Comparison of ENCODE assay signal across 16 cellular contexts in genomic region chr3:50221051-50221412, GRCh38. TPM values are rescaled to one million over a fixed set of nuclear protein-coding genes. Genes with fewer than 3 reads are reported as not detected.
DNase-seq lines count a peak whose midpoint lies in the region; ATAC-seq, FAIRE-seq and TF ChIP-seq lines count a peak whose summit lies in the region.
"Had no signal": no experiment of that assay in that cellular context is flagged by ENCODE, and none has a peak within 500 bp of the region (broad histone marks: within the 10 kb centered on the region; RNA-seq: fewer than 3 reads in every experiment).

No MANE protein-coding gene starts in this region.

- RAD21 ChIA-PET in GM12878 (lab: Charles Lee; ENCODE audit: unreplicated experiment): interaction anchor here (1.0 to 3.2 kb wide), 2 partner anchors 26 to 51 kb away, joined by 3 to 14 read pairs; no protein-coding TSS in a partner anchor

- H3K79me2 ChIP-seq in DOHH2 (ENCODE audit: control insufficient read depth, low read length): no peaks in the 10 kb centered on the region
- no peaks in the 10 kb centered on the region for H3K79me2 ChIP-seq in GM12878 (ENCODE audit: control insufficient read depth, insufficient read depth, low read length)

- H3K4me1 ChIP-seq in DOHH2 (ENCODE audit: control insufficient read depth, low read length) (peaks cover 17% of the 10 kb centered on the region), GM12878 (ENCODE audit: control insufficient read depth, insufficient read depth, low read length) (peaks cover 3% of the 10 kb centered on the region; the same call in 1 of the 2 replicates), liver (ENCODE audit: control insufficient read depth in 4 of 4, insufficient read depth in 4 of 4, low read length in 3 of 4) (peaks cover 4 to 53% (median 38%) of the 10 kb centered on the region in 4 donors)

- H3K9me3 ChIP-seq in DOHH2 (ENCODE audit: control insufficient read depth, insufficient read depth, low read length): no peaks in the 10 kb centered on the region
- H3K9me3 ChIP-seq in KOPT-K1 (ENCODE audit: insufficient read depth, low read length, poor library complexity, severe bottlenecking): no peaks in the 10 kb centered on the region
- H3K9me3 ChIP-seq in GM12878 (replicated peaks; ENCODE audit: control insufficient read depth, insufficient read depth, low read length): no peaks in the 10 kb centered on the region
- no peaks in the 10 kb centered on the region for H3K9me3 ChIP-seq in liver (ENCODE audit: control insufficient read depth in 4 of 4, low read length in 3 of 4)
- H3K9me3 ChIP-seq: SJSA1 had no signal

- no peaks in the 10 kb centered on the region for H3K27me3 Mint-ChIP-seq in activated CD4-positive, alpha-beta memory T cell treated with anti-CD3 and anti-CD28 coated beads for 36 hours

- no peaks in the 10 kb centered on the region for H3K9me2 ChIP-seq in DOHH2 (replicated peaks; ENCODE audit: control insufficient read depth, low read length)

- intact Hi-C loops in GM12878 (cut with micrococcal nuclease; ENCODE audit: unreplicated experiment): no loop called here
- intact Hi-C loops in activated CD4-positive, alpha-beta memory T cell treated with anti-CD3 and anti-CD28 coated beads for 36 hours (cut with micrococcal nuclease): no loop called here

- H3K36me3 ChIP-seq in DOHH2 (ENCODE audit: control insufficient read depth, low read length) (no peaks in the 10 kb centered on the region), KOPT-K1 (ENCODE audit: insufficient read depth, low read length) (no peaks in the 10 kb centered on the region), GM12878 (ENCODE audit: control insufficient read depth in 2 of 2, insufficient read depth in 2 of 2, low read length in 1 of 2) (no peaks in the 10 kb centered on the region), liver (ENCODE audit: control insufficient read depth in 4 of 4, insufficient read depth in 3 of 4, low read depth in 1 of 4, low read length in 3 of 4) (peaks cover 6 to 13% (median 11%) of the 10 kb centered on the region in 4 donors)
- H3K36me3 ChIP-seq: SJSA1 had no signal

- 0 out of 2 replicates have a peak overlapping the region, but pooled peaks have one; percentile 51 for H2AFZ ChIP-seq in GM12878 (ENCODE audit: control insufficient read depth, low read depth, low read length)
- H2AFZ ChIP-seq: PC-9 had no signal

- H3K27ac ChIP-seq in DOHH2 (ENCODE audit: low read depth, low read length) (no peak overlapping the region), KOPT-K1 (ENCODE audit: low read depth, low read length, poor library complexity, severe bottlenecking) (peak overlapping the region; percentile 94), GM12878 (ENCODE audit: control insufficient read depth, insufficient read depth) (no peak overlapping the region), liver (ENCODE audit: low read depth in 1 of 2, low read length in 2 of 2) (peak overlapping the region; percentile 49 to 78)
- H3K27ac ChIP-seq: PC-9, SJSA1 had no signal

- no peak for TF ChIP-seq POLR2A in GM12878 (IDR thresholded peaks at IDR 0.05; ENCODE audit: low read depth, low read length)

- no peaks in the 10 kb centered on the region for H3K9me3 Mint-ChIP-seq in activated CD4-positive, alpha-beta memory T cell treated with anti-CD3 and anti-CD28 coated beads for 36 hours
- H3K9me3 Mint-ChIP-seq: CD8-positive, alpha-beta memory T cell had no signal

- peaks cover 3% of the 10 kb centered on the region for H3K4me1 Mint-ChIP-seq in activated CD4-positive, alpha-beta memory T cell treated with anti-CD3 and anti-CD28 coated beads for 36 hours (ENCODE audit: low read depth)

- CTCF ChIA-PET in GM12878 (lab: Yijun Ruan, JAX): interaction anchor here (0.5 to 3.3 kb wide), 8 partner anchors 22 to 252 kb away, joined by 3 to 25 read pairs (median 4); no protein-coding TSS in a partner anchor
- CTCF ChIA-PET in activated CD4-positive, alpha-beta memory T cell treated with anti-CD3 and anti-CD28 coated beads for 36 hours (lab: Charles Lee): interaction anchor here (0.6 to 8.9 kb wide), 6 partner anchors 16 to 51 kb away, joined by 3 to 68 read pairs (median 6); partner anchors contain the start of gene GNAT1

- H3K4me2 ChIP-seq in DOHH2 (ENCODE audit: low read length) (peak overlapping the region; percentile 50), GM12878 (ENCODE audit: control insufficient read depth, insufficient read depth) (no peak overlapping the region)
- H3K4me2 ChIP-seq: PC-9 had no signal

- H3K27me3 ChIP-seq in DOHH2 (ENCODE audit: control insufficient read depth, low read length) (peaks cover 5% of the 10 kb centered on the region; the same call in 1 of the 2 replicates), GM12878 (replicated peaks in 1 of 2; ENCODE audit: control insufficient read depth in 2 of 2, insufficient read depth in 2 of 2, low read length in 1 of 2) (no peaks in the 10 kb centered on the region; a peak in 2 of 4 replicates), liver (ENCODE audit: control insufficient read depth in 4 of 4, insufficient read depth in 4 of 4, low read length in 3 of 4) (no peaks in the 10 kb centered on the region)
- H3K27me3 ChIP-seq: SJSA1 had no signal

- no peak for TF ChIP-seq EP300 in GM12878 (IDR thresholded peaks at IDR 0.05; ENCODE audit: borderline replicate concordance in 1 of 2, control insufficient read depth in 1 of 2, low read depth in 2 of 2, low read length in 2 of 2)

- SMC1A ChIA-PET in GM12878 (lab: Charles Lee; ENCODE audit: uncharacterized antibody, unreplicated experiment): interaction anchor here (1.1 kb wide), 2 partner anchors 15 to 26 kb away, joined by 3 to 4 read pairs; partner anchors contain the start of gene GNAI2

- no peak overlapping the region for H3K4me3 ChIP-seq in DOHH2 (ENCODE audit: low read length)
- no peak overlapping the region for H3K4me3 ChIP-seq in GM12878
- H3K4me3 ChIP-seq in liver (ENCODE audit: low read depth in 1 of 3, low read length in 3 of 3): no peak overlapping the region
- H3K4me3 ChIP-seq: K562, PC-9, SJSA1 had no signal

- H3F3A ChIP-seq in DOHH2 (ENCODE audit: control insufficient read depth, insufficient read depth): no peaks in the 10 kb centered on the region

- no peaks in the 10 kb centered on the region for H4K20me1 ChIP-seq in DOHH2 (ENCODE audit: control insufficient read depth, insufficient read depth, low read depth, low read length)
- H4K20me1 ChIP-seq in GM12878 (ENCODE audit: control insufficient read depth, insufficient read depth): no peaks in the 10 kb centered on the region

- TF ChIP-seq CTCF in DOHH2 (IDR thresholded peaks at IDR 0.05; ENCODE audit: low read depth, low read length, poor library complexity, severe bottlenecking) (no peak), GM12878 (IDR thresholded peaks at IDR 0.05 in 2 of 3, conservative IDR thresholded peaks at IDR 0.05 in 1 of 3; ENCODE audit: control insufficient read depth in 2 of 3, extremely low read depth in 1 of 3, insufficient read depth in 1 of 3, low read depth in 3 of 3, low read length in 3 of 3) (no peak), liver (IDR thresholded peaks at IDR 0.05; ENCODE audit: low read depth, low read length, missing input control) (no peak)

- no peak for FAIRE-seq in GM12878 (lab: Jason Lieb, UNC)
- FAIRE-seq: K562 had no signal

- no peaks in the 10 kb centered on the region for H3K36me3 Mint-ChIP-seq in activated CD4-positive, alpha-beta memory T cell treated with anti-CD3 and anti-CD28 coated beads for 36 hours
- H3K36me3 Mint-ChIP-seq: CD8-positive, alpha-beta memory T cell had no signal

- no peak overlapping the region for H3K27ac Mint-ChIP-seq in activated CD4-positive, alpha-beta memory T cell treated with anti-CD3 and anti-CD28 coated beads for 36 hours
- H3K27ac Mint-ChIP-seq: CD8-positive, alpha-beta memory T cell had no signal

- POLR2A ChIA-PET in GM12878 (lab: Charles Lee): interaction anchor here (0.5 to 0.9 kb wide), 3 partner anchors 26 to 85 kb away, joined by 3 to 5 read pairs (median 3); no protein-coding TSS in a partner anchor
- POLR2A ChIA-PET in activated CD4-positive, alpha-beta memory T cell treated with anti-CD3 and anti-CD28 coated beads for 36 hours (lab: Charles Lee): no interaction called here

- in situ Hi-C loops in GM12878 (cut with MboI): no loop called here

- BruUV-seq in GM12878 (replicated peaks; lab: Mats Ljungman, UMichigan): no TSS peak

- H3K4me3 Mint-ChIP-seq in activated CD4-positive, alpha-beta memory T cell treated with anti-CD3 and anti-CD28 coated beads for 36 hours: no peak overlapping the region
- H3K4me3 Mint-ChIP-seq: CD8-positive, alpha-beta memory T cell had no signal

- TF ChIP-seq RAD21 in GM12878 (IDR thresholded peaks at IDR 0.05; ENCODE audit: insufficient read depth, low read depth, low read length): no peak
- no peak for TF ChIP-seq RAD21 in liver (IDR thresholded peaks at IDR 0.05)

- DNase-seq in GM12878 (ENCODE audit: low read depth, low spot score): no peak
- no peak for DNase-seq in NK-92 (lab: John Stamatoyannopoulos, UW; ENCODE audit: unreplicated experiment)
- no peak for DNase-seq in NCI-H146 (lab: John Stamatoyannopoulos, UW)
- no peak for DNase-seq in activated CD4-positive, alpha-beta memory T cell treated with anti-CD3 and anti-CD28 coated beads for 36 hours
- DNase-seq: CD8-positive, alpha-beta memory T cell; GOT3; NCI-H187; NCI-H2227 treated with DMSO at 0.1 percent for 48 hours; NCI-H510A treated with DMSO at 0.1 percent for 48 hours; NCI-H774; PC-9 had no signal

- peak; percentile 34; the same call in 2 of the 3 replicates for ATAC-seq in GM12878

- H3K9ac ChIP-seq in GM12878 (ENCODE audit: control insufficient read depth, insufficient read depth, low read length) (no peak overlapping the region), liver (ENCODE audit: low read depth in 1 of 2, low read length in 2 of 2) (no peak overlapping the region)

- WGBS in GM12878 (ENCODE audit: insufficient coverage, insufficient replicate concordance, low lambda C conversion rate, missing lambda C conversion rate): 23% methylated on average over 4 of the region's 4 CpGs
- 55% methylated on average over 4 of the region's 4 CpGs for WGBS in liver

RNA-seq across cellular contexts. Expression of gene GNAI2, which starts 15.0 kb away (rescaled TPM):
- 76.7 and 81.1 TPM in 2 replicates for total RNA-seq in GM12878 (2013; cell fraction: nucleolus; rRNA removed)
- total RNA-seq in GM12878 (2014; rRNA removed) (222 and 225 TPM in 2 replicates), GM12878 (2014; rRNA removed; fragmentation: Illumina TruSeq; extraction: Trizol) (108 and 120 TPM in 2 replicates), GM12878 (2021) (271 and 276 TPM in 2 replicates), liver (10 to 100 TPM; 58.3 to 65.0 TPM)
- polyA plus RNA-seq in GM12878 (2011; ENCODE audit: low read depth): 114 TPM
- polyA plus RNA-seq in GM12878 (2011; rRNA removed) (160 and 346 TPM in 2 replicates), GM12878 (2014; fragmentation: Illumina TruSeq; extraction: Trizol) (163 and 192 TPM in 2 replicates), GM12878 (2014; fragmentation: Nextera tagmentation; extraction: Ambion mirVana) (10 to 100 TPM in 1 of 2 experiments, 1 to 10 TPM in 1; 5.0 to 15.3 TPM), GM12878 (2014; rRNA removed) (257 and 287 TPM in 2 replicates), GM12878 (2016; fragmentation: Nextera tagmentation; extraction: Ambion mirVana) (100 to 1,000 TPM; 250 to 275 TPM), liver (10 to 100 TPM; 59.5 to 86.3 TPM)
- 449 and 513 TPM in 2 replicates for polyA plus RNA-seq in GM12878 (2011; cell fraction: cytosol; rRNA removed)
- polyA plus RNA-seq in GM12878 (2011; cell fraction: nucleus; rRNA removed): 325 and 326 TPM in 2 replicates
- 201 and 206 TPM in 2 replicates for polyA plus RNA-seq in GM12878 (2012)
- polyA minus RNA-seq in GM12878 (2011; rRNA and poly(A)+ RNA removed): 423 and 505 TPM in 2 replicates
- polyA minus RNA-seq in GM12878 (2011; cell fraction: cytosol; rRNA and poly(A)+ RNA removed): 100.0 and 111 TPM in 2 replicates
- polyA minus RNA-seq in GM12878 (2011; cell fraction: nucleus; rRNA and poly(A)+ RNA removed): 45.9 and 66.9 TPM in 2 replicates
- total RNA-seq in activated CD4-positive, alpha-beta memory T cell treated with anti-CD3 and anti-CD28 coated beads for 36 hours: 100 to 1,000 TPM; 346 to 349 TPM

RNA-seq across cellular contexts. Expression of gene SLC38A3, which starts 16.0 kb away (rescaled TPM):
- total RNA-seq in GM12878 (2013; cell fraction: nucleolus; rRNA removed): not detected in 2 replicates
- not detected in 2 replicates for total RNA-seq in GM12878 (2014; rRNA removed)
- total RNA-seq in GM12878 (2014; rRNA removed; fragmentation: Illumina TruSeq; extraction: Trizol): not detected in 2 replicates
- total RNA-seq in GM12878 (2021): 0.13 TPM in 1 of 2 replicates, not detected in the other
- not detected for polyA plus RNA-seq in GM12878 (2011; ENCODE audit: low read depth)
- 0.14 TPM in 1 of 2 replicates, not detected in the other for polyA plus RNA-seq in GM12878 (2011; rRNA removed)
- polyA plus RNA-seq in GM12878 (2011; cell fraction: cytosol; rRNA removed): 0.05 and 0.16 TPM in 2 replicates
- 0.18 and 1.5 TPM in 2 replicates for polyA plus RNA-seq in GM12878 (2011; cell fraction: nucleus; rRNA removed)
- not detected in 2 replicates for polyA plus RNA-seq in GM12878 (2012)
- not detected in 2 replicates for polyA plus RNA-seq in GM12878 (2014; fragmentation: Illumina TruSeq; extraction: Trizol)
- not detected for polyA plus RNA-seq in GM12878 (2014; fragmentation: Nextera tagmentation; extraction: Ambion mirVana)
- polyA plus RNA-seq in GM12878 (2014; rRNA removed): not detected in 2 replicates
- polyA plus RNA-seq in GM12878 (2016; fragmentation: Nextera tagmentation; extraction: Ambion mirVana): not detected
- 0.05 TPM in 1 of 2 replicates, not detected in the other for polyA minus RNA-seq in GM12878 (2011; rRNA and poly(A)+ RNA removed)
- polyA minus RNA-seq in GM12878 (2011; cell fraction: cytosol; rRNA and poly(A)+ RNA removed): not detected in 2 replicates
- polyA minus RNA-seq in GM12878 (2011; cell fraction: nucleus; rRNA and poly(A)+ RNA removed): not detected in 2 replicates
- 100 to 1,000 TPM in 1 of 2 donors, 10 to 100 TPM in 1; 98.1 to 166 TPM for total RNA-seq in liver
- 100 to 1,000 TPM; 114 to 180 TPM for polyA plus RNA-seq in liver
- total RNA-seq in activated CD4-positive, alpha-beta memory T cell treated with anti-CD3 and anti-CD28 coated beads for 36 hours: not detected
- total RNA-seq: CD8-positive, alpha-beta memory T cell; SJSA1 had no signal
- polyA plus RNA-seq: CD8-positive, alpha-beta memory T cell had no signal

RNA-seq across cellular contexts. Expression of gene GNAT1, which starts 29.6 kb away (rescaled TPM):
- total RNA-seq in GM12878 (2013; cell fraction: nucleolus; rRNA removed): not detected in 2 replicates
- not detected in 2 replicates for total RNA-seq in GM12878 (2014; rRNA removed)
- total RNA-seq in GM12878 (2014; rRNA removed; fragmentation: Illumina TruSeq; extraction: Trizol): not detected in 2 replicates
- not detected in 2 replicates for total RNA-seq in GM12878 (2021)
- polyA plus RNA-seq in GM12878 (2011; ENCODE audit: low read depth): not detected
- polyA plus RNA-seq in GM12878 (2011; rRNA removed): not detected in 2 replicates
- polyA plus RNA-seq in GM12878 (2011; cell fraction: cytosol; rRNA removed): not detected in 2 replicates
- not detected in 2 replicates for polyA plus RNA-seq in GM12878 (2011; cell fraction: nucleus; rRNA removed)
- not detected in 2 replicates for polyA plus RNA-seq in GM12878 (2012)
- polyA plus RNA-seq in GM12878 (2014; fragmentation: Illumina TruSeq; extraction: Trizol): not detected in 2 replicates
- not detected for polyA plus RNA-seq in GM12878 (2014; fragmentation: Nextera tagmentation; extraction: Ambion mirVana)
- polyA plus RNA-seq in GM12878 (2014; rRNA removed): not detected in 2 replicates
- polyA plus RNA-seq in GM12878 (2016; fragmentation: Nextera tagmentation; extraction: Ambion mirVana): not detected
- polyA minus RNA-seq in GM12878 (2011; rRNA and poly(A)+ RNA removed): not detected in 2 replicates
- not detected in 2 replicates for polyA minus RNA-seq in GM12878 (2011; cell fraction: cytosol; rRNA and poly(A)+ RNA removed)
- polyA minus RNA-seq in GM12878 (2011; cell fraction: nucleus; rRNA and poly(A)+ RNA removed): not detected in 2 replicates
- under 1 TPM in 1 of 2 donors, not detected in 1; 0.08 TPM for total RNA-seq in liver
- polyA plus RNA-seq in liver: not detected
- not detected for total RNA-seq in activated CD4-positive, alpha-beta memory T cell treated with anti-CD3 and anti-CD28 coated beads for 36 hours
- total RNA-seq: CD8-positive, alpha-beta memory T cell; K562; PC-9; SJSA1 had no signal
- polyA plus RNA-seq: CD8-positive, alpha-beta memory T cell; K562 had no signal

RNA-seq across cellular contexts. Expression of gene SEMA3B, which starts 47.9 kb away (rescaled TPM):
- total RNA-seq in GM12878 (2013; cell fraction: nucleolus; rRNA removed): 2.1 and 5.2 TPM in 2 replicates
- total RNA-seq in GM12878 (2014; rRNA removed) (0.11 and 0.16 TPM in 2 replicates), GM12878 (2014; rRNA removed; fragmentation: Illumina TruSeq; extraction: Trizol) (0.05 and 0.09 TPM in 2 replicates), GM12878 (2021) (0.59 and 0.74 TPM in 2 replicates), liver (1 to 10 TPM in 1 of 2 donors, under 1 TPM in 1; 0.56 to 1.5 TPM)
- not detected for polyA plus RNA-seq in GM12878 (2011; ENCODE audit: low read depth)
- polyA plus RNA-seq in GM12878 (2011; rRNA removed) (0.33 and 0.48 TPM in 2 replicates), GM12878 (2014; fragmentation: Illumina TruSeq; extraction: Trizol) (0.06 TPM in 1 of 2 replicates, not detected in the other), GM12878 (2014; fragmentation: Nextera tagmentation; extraction: Ambion mirVana) (not detected), GM12878 (2014; rRNA removed) (0.37 and 0.47 TPM in 2 replicates), GM12878 (2016; fragmentation: Nextera tagmentation; extraction: Ambion mirVana) (under 1 TPM; 0.09 to 0.16 TPM), liver (1 to 10 TPM in 1 of 2 donors, under 1 TPM in 1; 0.40 to 1.3 TPM)
- polyA plus RNA-seq in GM12878 (2011; cell fraction: cytosol; rRNA removed): 0.39 and 0.74 TPM in 2 replicates
- polyA plus RNA-seq in GM12878 (2011; cell fraction: nucleus; rRNA removed): 6.9 and 9.0 TPM in 2 replicates
- 0.90 and 1.2 TPM in 2 replicates for polyA plus RNA-seq in GM12878 (2012)
- 0.29 and 0.41 TPM in 2 replicates for polyA minus RNA-seq in GM12878 (2011; rRNA and poly(A)+ RNA removed)
- polyA minus RNA-seq in GM12878 (2011; cell fraction: cytosol; rRNA and poly(A)+ RNA removed): 4.5 and 7.3 TPM in 2 replicates
- polyA minus RNA-seq in GM12878 (2011; cell fraction: nucleus; rRNA and poly(A)+ RNA removed): 2.7 and 3.3 TPM in 2 replicates
- under 1 TPM; 0.86 to 0.97 TPM for total RNA-seq in activated CD4-positive, alpha-beta memory T cell treated with anti-CD3 and anti-CD28 coated beads for 36 hours
- polyA plus RNA-seq: CD8-positive, alpha-beta memory T cell had no signal

RNA-seq across cellular contexts. Expression of gene LSMEM2, which starts 57.9 kb away (rescaled TPM):
- not detected in 2 replicates for total RNA-seq in GM12878 (2013; cell fraction: nucleolus; rRNA removed)
- total RNA-seq in GM12878 (2014; rRNA removed) (not detected in 2 replicates), GM12878 (2014; rRNA removed; fragmentation: Illumina TruSeq; extraction: Trizol) (not detected in 2 replicates), GM12878 (2021) (not detected in 2 replicates), liver (under 1 TPM in 1 of 2 donors, not detected in 1; 0.08 TPM)
- not detected for polyA plus RNA-seq in GM12878 (2011; ENCODE audit: low read depth)
- polyA plus RNA-seq in GM12878 (2011; rRNA removed) (not detected in 2 replicates), GM12878 (2014; fragmentation: Illumina TruSeq; extraction: Trizol) (not detected in 2 replicates), GM12878 (2014; fragmentation: Nextera tagmentation; extraction: Ambion mirVana) (not detected), GM12878 (2014; rRNA removed) (not detected in 2 replicates), GM12878 (2016; fragmentation: Nextera tagmentation; extraction: Ambion mirVana) (under 1 TPM in 1 of 2 experiments, not detected in 1; 0.17 TPM), liver (under 1 TPM in 1 of 2 donors, not detected in 1; 0.03 TPM)
- polyA plus RNA-seq in GM12878 (2011; cell fraction: cytosol; rRNA removed): not detected in 2 replicates
- polyA plus RNA-seq in GM12878 (2011; cell fraction: nucleus; rRNA removed): not detected in 2 replicates
- 0.12 TPM in 1 of 2 replicates, not detected in the other for polyA plus RNA-seq in GM12878 (2012)
- not detected in 2 replicates for polyA minus RNA-seq in GM12878 (2011; rRNA and poly(A)+ RNA removed)
- polyA minus RNA-seq in GM12878 (2011; cell fraction: cytosol; rRNA and poly(A)+ RNA removed): not detected in 2 replicates
- polyA minus RNA-seq in GM12878 (2011; cell fraction: nucleus; rRNA and poly(A)+ RNA removed): not detected in 2 replicates
- total RNA-seq in activated CD4-positive, alpha-beta memory T cell treated with anti-CD3 and anti-CD28 coated beads for 36 hours: not detected
- total RNA-seq: CD8-positive, alpha-beta memory T cell; K562; SJSA1 had no signal
- polyA plus RNA-seq: CD8-positive, alpha-beta memory T cell; K562 had no signal

Comparison
In these comparisons a context has a peak if more than half of its experiments do, and no peak if none do; other contexts are left out.
1. H3K27ac ChIP-seq: peak in KOPT-K1 (single experiment) and liver (2 of 2); none in DOHH2 (single experiment) and GM12878 (single experiment).
2. RNA of gene SLC38A3, which starts 16.0 kb away (total RNA-seq): 98.1 to 166 TPM in liver; not detected in activated CD4-positive, alpha-beta memory T cell treated with anti-CD3 and anti-CD28 coated beads for 36 hours and 0.13 TPM in GM12878; every median in the first group is over 10 times any median in the second.